In the genomic region with DNA sequence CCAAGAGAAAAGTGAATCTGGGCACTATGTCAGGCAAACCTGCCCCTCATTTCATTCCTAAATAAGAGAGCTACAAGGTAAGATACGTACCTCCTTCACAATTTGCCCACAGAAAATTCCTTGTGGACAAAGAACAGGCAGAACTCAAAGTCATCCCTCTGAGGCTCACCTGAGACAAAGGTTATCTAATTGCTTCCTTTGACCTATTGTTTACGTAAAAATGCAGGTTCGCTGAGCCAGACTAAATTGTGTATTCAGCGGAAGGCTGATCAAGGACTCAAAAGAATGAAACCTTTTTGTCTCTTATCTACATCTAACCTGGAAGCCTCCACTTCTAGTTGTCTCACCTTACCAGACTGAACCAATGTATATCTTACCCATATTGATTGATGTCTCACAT, we compare ENCODE assay signal across 27 cellular contexts.
"Had no signal": no experiment of that assay in that cellular context is flagged by ENCODE, and none has a peak within 500 bp of the region (broad histone marks: within the 10 kb centered on the region; RNA-seq: fewer than 3 reads in every experiment).

No MANE protein-coding gene starts in this region.

- H3K4me3 Mint-ChIP-seq: memory B cell; mesothelial cell of epicardium; naive B cell; natural killer cell treated with Interleukin-12 subunit alpha and Interleukin-12 subunit beta and Interleukin-15 and Interleukin-18, amount 100 ng/mL, for 72 hours; neural crest cell; stimulated activated naive B cell treated with anti-CD40 and anti-IgM and Interleukin-4, amounts not matched to agents 10 μg/mL and 1 μg/mL and 100 μg/mL, for 72 hours; stimulated activated naive CD8-positive, alpha-beta T cell treated with anti-CD3 and anti-CD28 coated beads, Interleukin-15, Interleukin-2, amounts not matched to agents 100 ng/mL and 50 ng/mL, for 24 hours had no signal

- H2AFZ ChIP-seq: hepatocyte, parathyroid adenoma had no signal

- H3K9ac ChIP-seq: parathyroid adenoma had no signal

- H3K27me3 Mint-ChIP-seq: memory B cell; naive B cell; natural killer cell treated with Interleukin-12 subunit alpha and Interleukin-12 subunit beta and Interleukin-15 and Interleukin-18, amount 100 ng/mL, for 72 hours; progenitor cell of endocrine pancreas; stimulated activated naive B cell treated with anti-CD40 and anti-IgM and Interleukin-4, amounts not matched to agents 10 μg/mL and 1 μg/mL and 100 μg/mL, for 72 hours; stimulated activated naive CD8-positive, alpha-beta T cell treated with anti-CD3 and anti-CD28 coated beads, Interleukin-15, Interleukin-2, amounts not matched to agents 100 ng/mL and 50 ng/mL, for 24 hours had no signal

- H3K4me1 Mint-ChIP-seq: memory B cell; naive B cell; stimulated activated naive B cell treated with anti-CD40 and anti-IgM and Interleukin-4, amounts not matched to agents 10 μg/mL and 1 μg/mL and 100 μg/mL, for 72 hours had no signal

- H3K4me3 ChIP-seq: gastroesophageal sphincter, heart left ventricle, hepatocyte, lung, mucosa of descending colon, right lobe of liver, suprapubic skin, transverse colon, vagina had no signal

- DNase-seq: cortex of kidney; effector CD4-positive, alpha-beta T cell; foreskin fibroblast; heart left ventricle; mucosa of descending colon; naive B cell; right lobe of liver; small intestine; stimulated activated CD4-positive, alpha-beta T cell treated with anti-CD3 and anti-CD28 coated beads, Interleukin-15, amount 100 ng/mL, for 24 hours; stimulated activated CD4-positive, alpha-beta T cell treated with anti-CD3 and anti-CD28 coated beads, Interleukin-2, amount 100 ng/mL, for 48 hours; stimulated activated naive B cell treated with anti-CD40 and anti-IgM and Interleukin-4, amounts not matched to agents 10 μg/mL and 1 μg/mL and 100 μg/mL, for 72 hours; transverse colon had no signal

- H3K9me3 Mint-ChIP-seq: mesothelial cell of epicardium had no signal

- H3K27ac ChIP-seq: epithelial cell of prostate, gastroesophageal sphincter, heart left ventricle, hepatocyte, parathyroid adenoma, right lobe of liver, suprapubic skin, transverse colon, vagina had no signal

- H3K27ac Mint-ChIP-seq: memory B cell; mesothelial cell of epicardium; naive B cell; natural killer cell treated with Interleukin-12 subunit alpha and Interleukin-12 subunit beta and Interleukin-15 and Interleukin-18, amount 100 ng/mL, for 72 hours; progenitor cell of endocrine pancreas; stimulated activated naive B cell treated with anti-CD40 and anti-IgM and Interleukin-4, amounts not matched to agents 10 μg/mL and 1 μg/mL and 100 μg/mL, for 72 hours; stimulated activated naive CD8-positive, alpha-beta T cell treated with anti-CD3 and anti-CD28 coated beads, Interleukin-15, Interleukin-2, amounts not matched to agents 100 ng/mL and 50 ng/mL, for 24 hours had no signal

- H3K79me2 ChIP-seq: hepatocyte, parathyroid adenoma had no signal

- H3K4me2 ChIP-seq: hepatocyte had no signal

- H3K27me3 ChIP-seq: gastroesophageal sphincter, heart left ventricle, hepatocyte, right lobe of liver, suprapubic skin, transverse colon, vagina had no signal

- H3K36me3 Mint-ChIP-seq: memory B cell; mesothelial cell of epicardium; naive B cell; natural killer cell treated with Interleukin-12 subunit alpha and Interleukin-12 subunit beta and Interleukin-15 and Interleukin-18, amount 100 ng/mL, for 72 hours; stimulated activated naive B cell treated with anti-CD40 and anti-IgM and Interleukin-4, amounts not matched to agents 10 μg/mL and 1 μg/mL and 100 μg/mL, for 72 hours had no signal

- H3K9me3 ChIP-seq: gastroesophageal sphincter, mucosa of descending colon, right lobe of liver, suprapubic skin, transverse colon, vagina had no signal

- H3K4me1 ChIP-seq: gastroesophageal sphincter, heart left ventricle, parathyroid adenoma, right lobe of liver, suprapubic skin, transverse colon, vagina had no signal

- H3K36me3 ChIP-seq: gastroesophageal sphincter, heart left ventricle, right lobe of liver, suprapubic skin, transverse colon, vagina had no signal

- ATAC-seq: esophagus mucosa; gastroesophageal sphincter; heart left ventricle; left lobe of liver; mucosa of descending colon; natural killer cell treated with Interleukin-12 subunit alpha and Interleukin-12 subunit beta and Interleukin-15 and Interleukin-18, amount 100 ng/mL, for 72 hours; right lobe of liver; stimulated activated naive B cell treated with anti-CD40 and anti-IgM and Interleukin-4, amounts not matched to agents 10 μg/mL and 1 μg/mL and 100 μg/mL, for 72 hours had no signal
